17 cellular contexts compared by ENCODE assay signal in the genomic region with DNA sequence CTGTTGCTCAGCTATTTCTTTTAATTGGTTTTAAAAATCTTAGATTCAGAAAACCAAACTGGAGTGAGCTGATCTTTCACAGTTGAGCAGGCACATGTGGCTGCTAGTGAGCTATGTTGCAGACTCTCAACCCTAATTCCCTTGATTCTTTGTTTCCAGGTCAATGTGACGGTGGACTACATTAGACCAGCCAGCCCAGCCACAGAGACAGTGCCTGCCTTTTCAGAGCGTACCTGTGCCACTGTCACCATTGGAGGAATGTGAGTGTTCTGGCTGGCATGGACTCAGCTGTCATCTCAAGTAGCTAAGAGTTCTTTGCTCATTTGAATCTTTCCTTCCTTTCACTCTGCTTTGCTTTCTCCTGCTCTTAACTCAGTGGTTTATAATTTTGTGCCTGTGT.
DNase-seq lines count a peak whose midpoint lies in the region; ATAC-seq and TF ChIP-seq lines count a peak whose summit lies in the region.
"Had no signal": no experiment of that assay in that cellular context is flagged by ENCODE, and none has a peak within 500 bp of the region (broad histone marks: within the 10 kb centered on the region; RNA-seq: fewer than 3 reads in every experiment).

No MANE protein-coding gene starts in this region.

- H3K4me3 ChIP-seq in Loucy (ENCODE audit: low read length, poor library complexity, severe bottlenecking) (no peak overlapping the region), WERI-Rb-1 (ENCODE audit: low read depth, low read length) (no peak overlapping the region), hepatocyte (no peak overlapping the region)
- H3K4me3 ChIP-seq: neural progenitor cell, tibial nerve had no signal

- TF ChIP-seq CTCF in Loucy (conservative IDR thresholded peaks at IDR 0.05; ENCODE audit: low read length) = no peak
- no peak for TF ChIP-seq CTCF in WERI-Rb-1 (IDR thresholded peaks at IDR 0.05; ENCODE audit: low read depth, low read length)
- no peak for TF ChIP-seq CTCF in hepatocyte (IDR thresholded peaks at IDR 0.05; ENCODE audit: poor library complexity)

- H3K27me3 ChIP-seq in Loucy (ENCODE audit: insufficient read depth, low read length, poor library complexity, severe bottlenecking) (no peaks in the 10 kb centered on the region), WERI-Rb-1 (ENCODE audit: insufficient read depth, low read depth, severe bottlenecking) (no peaks in the 10 kb centered on the region), hepatocyte (no peaks in the 10 kb centered on the region)
- H3K27me3 ChIP-seq: BE2C, neural progenitor cell, tibial nerve had no signal

- H2AFZ ChIP-seq in Loucy (ENCODE audit: low read length) = no peak overlapping the region
- H2AFZ ChIP-seq in hepatocyte = no peak overlapping the region
- H2AFZ ChIP-seq: neural progenitor cell had no signal

- H3K27ac ChIP-seq in WERI-Rb-1 (peak overlapping the region; percentile 56), hepatocyte (peak overlapping the region; percentile 67)
- H3K27ac ChIP-seq: neural progenitor cell, tibial nerve had no signal

- no peaks in the 10 kb centered on the region for H3F3A ChIP-seq in Loucy (ENCODE audit: low read depth)

- H3K9ac ChIP-seq in Loucy (ENCODE audit: low read depth, low read length, poor library complexity, severe bottlenecking) = no peak overlapping the region
- H3K9ac ChIP-seq: neural progenitor cell had no signal

- peaks cover 30% of the 10 kb centered on the region for H3K4me1 ChIP-seq in Loucy (ENCODE audit: insufficient read depth, low read length, poor library complexity, severe bottlenecking)
- peaks cover 26% of the 10 kb centered on the region for H3K4me1 ChIP-seq in hepatocyte (ENCODE audit: insufficient read depth)

- ATAC-seq in activated CD4-positive, CD25-positive, alpha-beta regulatory T cell treated with anti-CD3 and anti-CD28 coated beads, Interleukin-2, amount 50 U/mL, for 24 hours = no peak
- no peak for ATAC-seq in HG03469 (IDR thresholded peaks at IDR 0.05; ENCODE audit: unreplicated experiment)
- ATAC-seq: Panc1; stimulated activated effector memory CD8-positive, alpha-beta T cell treated with anti-CD3 and anti-CD28 coated beads, Interleukin-12 subunit alpha, Interleukin-12 subunit beta, amount 100 ng/mL, for 72 hours had no signal

- peaks cover 14% of the 10 kb centered on the region for H4K20me1 ChIP-seq in Loucy (ENCODE audit: insufficient read depth, low read length, poor library complexity, severe bottlenecking)
- H4K20me1 ChIP-seq in hepatocyte (ENCODE audit: insufficient read depth, poor library complexity, severe bottlenecking) = no peaks in the 10 kb centered on the region

- H3K4me2 ChIP-seq in Loucy (ENCODE audit: low read depth, low read length, poor library complexity, severe bottlenecking) (peak overlapping the region; percentile 4), hepatocyte (no peak overlapping the region)
- H3K4me2 ChIP-seq: neural progenitor cell had no signal

- H3K9me3 ChIP-seq in Loucy (ENCODE audit: insufficient read depth, low read depth, low read length) (no peaks in the 10 kb centered on the region), WERI-Rb-1 (ENCODE audit: severe bottlenecking) (no peaks in the 10 kb centered on the region), hepatocyte (ENCODE audit: low read depth) (no peaks in the 10 kb centered on the region)
- H3K9me3 ChIP-seq: BE2C, tibial nerve had no signal

- no peaks in the 10 kb centered on the region for H3K9me2 ChIP-seq in Loucy (replicated peaks; ENCODE audit: low read depth, low read length)
- H3K9me2 ChIP-seq in hepatocyte (replicated peaks; ENCODE audit: insufficient read depth) = no peaks in the 10 kb centered on the region

- H3K36me3 ChIP-seq in Loucy (ENCODE audit: insufficient read depth, low read length) = peaks cover 19% of the 10 kb centered on the region
- H3K36me3 ChIP-seq in WERI-Rb-1 = peaks cover 4% of the 10 kb centered on the region; the same call in 1 of the 2 replicates
- no peaks in the 10 kb centered on the region for H3K36me3 ChIP-seq in hepatocyte (replicated peaks; ENCODE audit: insufficient read depth, low read depth)
- H3K36me3 ChIP-seq: BE2C, neural progenitor cell had no signal

- H3K79me2 ChIP-seq in Loucy (ENCODE audit: insufficient read depth, low read length) (0 out of 2 replicates have a peak, but pooled peaks cover 3% of the 10 kb centered on the region), hepatocyte (peaks cover 41% of the 10 kb centered on the region)

- 89% methylated on average over 2 of the region's 2 CpGs for WGBS in hepatocyte (ENCODE audit: low lambda C conversion rate, missing lambda C conversion rate)

- peak; percentile 24 for DNase-seq in WERI-Rb-1
- no peak for DNase-seq in hepatocyte (ENCODE audit: low spot score)
- DNase-seq in renal cortical epithelial cell (ENCODE audit: low read depth) = peak; percentile 15
- no peak for DNase-seq in hippocampal formation (lab: John Stamatoyannopoulos, UW)
- DNase-seq in dermis blood vessel endothelial cell = no peak
- DNase-seq: activated CD4-positive, alpha-beta memory T cell treated with anti-CD3 and anti-CD28 coated beads for 36 hours; H9; MM.1S; NCI-H187 treated with DMSO at 0.1 percent for 48 hours had no signal

Comparison
In these comparisons a context has a peak if more than half of its experiments do, and no peak if none do; other contexts are left out.
1. DNase-seq: peak in WERI-Rb-1 (single experiment) and renal cortical epithelial cell (single experiment); none in hepatocyte (single experiment), hippocampal formation (0 of 2) and dermis blood vessel endothelial cell (single experiment).